28 cellular contexts compared by ENCODE assay signal in the genomic region with DNA sequence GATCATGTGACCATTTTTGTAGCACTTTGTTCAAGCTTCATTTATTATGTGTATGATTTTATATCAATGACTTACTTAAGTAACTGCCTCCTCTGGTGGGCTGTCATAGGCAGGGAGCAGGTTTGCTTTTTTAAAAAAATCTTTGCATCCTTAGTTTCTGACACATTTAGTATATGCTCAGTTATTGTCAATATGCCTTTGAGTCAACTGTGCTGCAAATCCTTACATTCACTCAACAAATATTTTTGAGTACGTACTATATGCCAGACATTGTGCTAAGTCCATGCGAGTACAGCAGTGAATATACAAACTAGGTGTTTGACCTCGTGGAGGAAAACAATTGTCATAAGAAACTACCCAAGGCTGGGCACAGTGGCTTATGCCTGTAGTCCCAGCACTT.
"Had no signal": no experiment of that assay in that cellular context is flagged by ENCODE, and none has a peak within 500 bp of the region (broad histone marks: within the 10 kb centered on the region; RNA-seq: fewer than 3 reads in every experiment).

No MANE protein-coding gene starts in this region.

- H3K27ac Mint-ChIP-seq: dendritic cell treated with granulocyte-macrophage colony-stimulating factor and Interleukin-4, amounts not matched to agents 40 ng/mL and 50 ng/mL, for 4 days; endodermal cell; mesothelial cell of epicardium had no signal

- H3K36me3 Mint-ChIP-seq: mesothelial cell of epicardium, naive B cell had no signal

- H3K36me3 ChIP-seq: colonic mucosa, esophagus squamous epithelium, gastrocnemius medialis, heart right ventricle, left lung, lower lobe of right lung had no signal

- ATAC-seq: effector memory CD8-positive, alpha-beta T cell; esophagus mucosa; gastrocnemius medialis; heart right ventricle; left cardiac atrium; left lung; left ventricle myocardium superior; lower lobe of right lung; mucosa of descending colon had no signal

- H3K9me3 Mint-ChIP-seq: dendritic cell treated with granulocyte-macrophage colony-stimulating factor and Interleukin-4, amounts not matched to agents 40 ng/mL and 50 ng/mL, for 4 days; effector memory CD8-positive, alpha-beta T cell; endodermal cell; mesothelial cell of epicardium; naive B cell had no signal

- H3K27ac ChIP-seq: colonic mucosa, epithelial cell of prostate, esophagus squamous epithelium, gastrocnemius medialis, heart right ventricle, left lung, lower lobe of right lung had no signal

- H3K27me3 ChIP-seq: colonic mucosa, esophagus squamous epithelium, gastrocnemius medialis, heart right ventricle, left lung had no signal

- H3K4me3 ChIP-seq: colonic mucosa, esophagus squamous epithelium, gastrocnemius medialis, heart right ventricle, left lung, lower lobe of right lung, mucosa of descending colon had no signal

- H3K4me3 Mint-ChIP-seq: dendritic cell treated with granulocyte-macrophage colony-stimulating factor and Interleukin-4, amounts not matched to agents 40 ng/mL and 50 ng/mL, for 4 days; effector memory CD8-positive, alpha-beta T cell; endodermal cell; mesothelial cell of epicardium had no signal

- H3K27me3 Mint-ChIP-seq: effector memory CD8-positive, alpha-beta T cell had no signal

- H3K4me1 ChIP-seq: colonic mucosa had no signal

- DNase-seq: colonic mucosa; cortex of kidney; effector CD8-positive, alpha-beta T cell; effector memory CD8-positive, alpha-beta T cell; endodermal cell; erythroblast; esophagus squamous epithelium; foreskin fibroblast; foreskin melanocyte; gastrocnemius medialis; glutamatergic neuron; head of caudate nucleus; heart right ventricle; hippocampal formation; left cardiac atrium; left lung; left ventricle myocardium superior; lower lobe of right lung; mesenchymal stem cell; mucosa of descending colon; naive B cell had no signal

- FAIRE-seq: endometrium, islet of Langerhans, keratinocyte had no signal

- H3K9me3 ChIP-seq: colonic mucosa, esophagus squamous epithelium, gastrocnemius medialis, heart right ventricle, left lung, lower lobe of right lung, mucosa of descending colon had no signal
